In the genomic region with DNA sequence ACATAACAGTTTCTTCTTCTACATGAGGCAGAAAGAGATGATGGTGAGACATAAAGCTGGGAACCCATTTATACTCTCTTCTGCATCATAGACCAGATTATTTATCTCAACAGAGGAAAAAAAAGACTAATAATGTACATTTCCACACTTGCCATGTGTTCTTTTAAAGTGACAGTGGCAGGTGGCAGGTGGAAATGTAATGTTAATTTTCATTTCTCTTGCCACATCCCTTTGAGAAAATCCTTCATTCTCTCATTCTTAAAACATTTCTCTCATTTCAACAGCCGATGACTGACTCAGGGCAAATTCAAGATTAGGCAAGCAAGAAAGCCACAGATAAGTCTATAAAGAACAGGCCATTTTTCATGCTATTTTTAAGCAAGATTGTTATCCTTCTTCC, we compare ENCODE assay signal across 29 cellular contexts.
"Had no signal": no experiment of that assay in that cellular context is flagged by ENCODE, and none has a peak within 500 bp of the region (broad histone marks: within the 10 kb centered on the region; RNA-seq: fewer than 3 reads in every experiment).

No MANE protein-coding gene starts in this region.

- H3K4me3 ChIP-seq: ascending aorta, body of pancreas, MG63, PC-9 had no signal

- DNase-seq: activated CD4-positive, alpha-beta memory T cell treated with anti-CD3 and anti-CD28 coated beads, Interleukin-2, amount 10 ng/mL, durations not matched to agents 7 days and 5 days; activated CD4-positive, alpha-beta T cell treated with anti-CD3 and anti-CD28 coated beads for 36 hours; activated CD4-positive, alpha-beta T cell treated with anti-CD3 and anti-CD28 coated beads, Interleukin-2, amount 50 U/mL, for 1 hour; activated gamma-delta T cell treated with Interleukin-2 at 50 U/mL for 16 hours; activated naive CD4-positive, alpha-beta T cell treated with anti-CD3 and anti-CD28 coated beads, Interleukin-2, amount 10 ng/mL, durations not matched to agents 7 days and 5 days; activated naive CD8-positive, alpha-beta T cell treated with anti-CD3 and anti-CD28 coated beads, Interleukin-2, amount 10 ng/mL, durations not matched to agents 7 days and 5 days; activated T-cell treated with anti-CD3 and anti-CD28 coated beads for 4 hours; activated T-cell treated with anti-CD3 and anti-CD28 coated beads, Interleukin-2, amount 50 U/mL, for 72 hours; amniotic stem cell; body of pancreas; MG63; NCI-H1092; NCI-H1417; NCI-H1694; NCI-H2029; NCI-H2107; NCI-H2171 treated with DMSO at 0.1 percent for 48 hours; NCI-H510A treated with DMSO at 0.1 percent for 48 hours; NCI-H69; PC-9; SHP77 treated with DMSO at 0.1 percent for 48 hours; SK-N-SH; T-helper 1 cell; WERI-Rb-1 had no signal

- H3K9me3 ChIP-seq: ascending aorta, body of pancreas, MG63, SK-N-SH had no signal

- H3K36me3 Mint-ChIP-seq: activated naive CD4-positive, alpha-beta T cell treated with anti-CD3 and anti-CD28 coated beads, Interleukin-2, amount 10 ng/mL, durations not matched to agents 7 days and 5 days; activated naive CD8-positive, alpha-beta T cell treated with anti-CD3 and anti-CD28 coated beads, Interleukin-2, amount 10 ng/mL, durations not matched to agents 7 days and 5 days had no signal

- H3K4me1 Mint-ChIP-seq: activated CD4-positive, alpha-beta memory T cell treated with anti-CD3 and anti-CD28 coated beads, Interleukin-2, amount 10 ng/mL, durations not matched to agents 7 days and 5 days; activated CD4-positive, alpha-beta T cell treated with anti-CD3 and anti-CD28 coated beads for 36 hours; activated naive CD4-positive, alpha-beta T cell treated with anti-CD3 and anti-CD28 coated beads, Interleukin-2, amount 10 ng/mL, durations not matched to agents 7 days and 5 days; activated naive CD8-positive, alpha-beta T cell treated with anti-CD3 and anti-CD28 coated beads, Interleukin-2, amount 10 ng/mL, durations not matched to agents 7 days and 5 days; central memory CD8-positive, alpha-beta T cell had no signal

- H3K4me3 Mint-ChIP-seq: activated CD4-positive, alpha-beta memory T cell treated with anti-CD3 and anti-CD28 coated beads, Interleukin-2, amount 10 ng/mL, durations not matched to agents 7 days and 5 days; activated CD4-positive, alpha-beta T cell treated with anti-CD3 and anti-CD28 coated beads for 36 hours; activated naive CD4-positive, alpha-beta T cell treated with anti-CD3 and anti-CD28 coated beads, Interleukin-2, amount 10 ng/mL, durations not matched to agents 7 days and 5 days; activated naive CD8-positive, alpha-beta T cell treated with anti-CD3 and anti-CD28 coated beads, Interleukin-2, amount 10 ng/mL, durations not matched to agents 7 days and 5 days; activated T-cell treated with anti-CD3 and anti-CD28 coated beads, Interleukin-2, amount 50 U/mL, for 72 hours; central memory CD8-positive, alpha-beta T cell had no signal

- ATAC-seq: activated CD4-positive, alpha-beta T cell treated with anti-CD3 and anti-CD28 coated beads for 36 hours; activated T-cell treated with anti-CD3 and anti-CD28 coated beads, Interleukin-2, amount 50 U/mL, for 72 hours; body of pancreas; HepG2 had no signal

- H3K36me3 ChIP-seq: ascending aorta, MG63, WERI-Rb-1 had no signal

- H3K27ac ChIP-seq: ascending aorta, body of pancreas, KMS-11, PC-9, WERI-Rb-1 had no signal

- H3K4me1 ChIP-seq: ascending aorta, body of pancreas had no signal

- H3K27me3 Mint-ChIP-seq: activated CD4-positive, alpha-beta memory T cell treated with anti-CD3 and anti-CD28 coated beads, Interleukin-2, amount 10 ng/mL, durations not matched to agents 7 days and 5 days; activated CD4-positive, alpha-beta T cell treated with anti-CD3 and anti-CD28 coated beads for 36 hours; activated naive CD4-positive, alpha-beta T cell treated with anti-CD3 and anti-CD28 coated beads, Interleukin-2, amount 10 ng/mL, durations not matched to agents 7 days and 5 days; activated naive CD8-positive, alpha-beta T cell treated with anti-CD3 and anti-CD28 coated beads, Interleukin-2, amount 10 ng/mL, durations not matched to agents 7 days and 5 days; central memory CD8-positive, alpha-beta T cell had no signal

- H3K4me2 ChIP-seq: KMS-11, PC-9, SK-N-SH had no signal

- H3K27ac Mint-ChIP-seq: activated CD4-positive, alpha-beta memory T cell treated with anti-CD3 and anti-CD28 coated beads, Interleukin-2, amount 10 ng/mL, durations not matched to agents 7 days and 5 days; activated CD4-positive, alpha-beta T cell treated with anti-CD3 and anti-CD28 coated beads for 36 hours; activated naive CD4-positive, alpha-beta T cell treated with anti-CD3 and anti-CD28 coated beads, Interleukin-2, amount 10 ng/mL, durations not matched to agents 7 days and 5 days; activated naive CD8-positive, alpha-beta T cell treated with anti-CD3 and anti-CD28 coated beads, Interleukin-2, amount 10 ng/mL, durations not matched to agents 7 days and 5 days; activated T-cell treated with anti-CD3 and anti-CD28 coated beads, Interleukin-2, amount 50 U/mL, for 72 hours; activated T-helper 2 cell treated with anti-CD3 and anti-CD28 coated beads, Interferon-gamma antibody, Interleukin-2, Interleukin-4, amounts not matched to agents 10 μg/mL and 5 μg/mL and 100 μg/mL, durations not matched to agents 14 hours and 24 hours and 36 hours had no signal

- H3K27me3 ChIP-seq: ascending aorta, body of pancreas, MG63 had no signal

- H3K9ac ChIP-seq: KMS-11, SK-N-SH had no signal

- H2AFZ ChIP-seq: PC-9 had no signal
